ENCODE assay signal across 1 cellular context in the genomic region with DNA sequence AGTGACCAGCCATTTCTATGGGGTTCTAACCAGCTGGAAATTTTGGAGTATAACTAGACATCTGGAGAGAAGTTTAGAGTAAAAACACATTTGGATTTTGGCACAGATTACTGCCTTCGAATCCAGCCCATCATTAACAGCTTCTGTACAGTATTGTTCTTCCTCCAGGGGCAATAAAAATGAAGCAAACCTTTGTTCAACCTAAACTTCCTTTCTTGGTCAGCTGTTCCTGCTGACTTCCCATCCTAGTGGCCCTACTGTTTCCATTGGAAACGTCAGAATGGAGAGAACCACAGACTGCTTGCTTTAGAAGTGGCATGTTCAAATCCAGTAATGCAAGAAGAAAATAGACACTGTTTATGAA.
TF ChIP-seq lines count a peak whose summit lies in the region.

No MANE protein-coding gene starts in this region.

TF ChIP-seq in IMR-90, 13 proteins besides CTCF, POLR2A, EP300 and RAD21:
- no peak for TF ChIP-seq MAZ (IDR thresholded peaks at IDR 0.05; ENCODE audit: borderline replicate concordance, low read depth, low read length)
- no peak for TF ChIP-seq FOS (IDR thresholded peaks at IDR 0.05; ENCODE audit: low read depth, low read length)
- no peak for TF ChIP-seq MXI1 (IDR thresholded peaks at IDR 0.05; ENCODE audit: borderline replicate concordance, low read depth, low read length)
- TF ChIP-seq CHD1 (IDR thresholded peaks at IDR 0.05; ENCODE audit: low read depth, low read length): no peak
- TF ChIP-seq MAFK (IDR thresholded peaks at IDR 0.05; ENCODE audit: low read depth, low read length): no peak
